8 cellular contexts compared by ENCODE assay signal in the genomic region with DNA sequence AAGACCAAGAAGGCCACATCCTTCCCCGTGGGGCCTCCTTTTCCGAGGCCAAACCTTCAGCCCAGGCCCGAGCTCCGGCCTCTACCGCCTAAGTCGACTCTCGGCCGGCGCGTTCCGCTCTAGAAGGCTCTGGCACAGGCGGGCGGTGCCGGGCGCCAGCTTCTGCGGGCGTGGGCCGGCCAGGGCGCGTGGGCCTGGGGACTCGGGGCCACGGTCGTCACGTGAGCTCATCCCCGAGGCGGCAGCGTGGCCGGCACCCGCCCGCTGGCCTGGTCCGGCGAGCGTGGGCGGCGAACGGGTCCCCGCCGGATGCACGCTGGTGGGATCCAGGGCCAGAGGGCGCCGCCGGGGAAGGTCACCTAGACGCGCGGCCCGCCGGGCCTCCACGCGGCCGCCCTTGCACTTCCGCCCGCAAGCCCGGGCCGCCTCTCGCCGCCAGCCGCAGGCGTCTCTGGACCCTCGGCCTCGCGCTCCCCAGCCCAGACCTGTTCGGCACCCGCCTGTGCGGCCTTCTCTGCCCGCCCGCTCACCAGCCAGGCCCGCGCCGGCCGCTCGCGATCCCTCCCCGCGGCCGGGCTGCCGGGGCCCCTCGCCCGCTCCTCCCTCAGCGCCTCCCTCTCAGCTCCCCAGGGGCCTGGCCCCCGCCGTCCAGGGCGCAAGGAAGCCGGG. TPM values are rescaled to one million over a fixed set of nuclear protein-coding genes. Genes with fewer than 3 reads are reported as not detected.
A peak's percentile ranks its signal among the peaks of the same experiment; 100 is the strongest.
DNase-seq lines count a peak whose midpoint lies in the region; ATAC-seq and TF ChIP-seq lines count a peak whose summit lies in the region.

No MANE protein-coding gene starts in this region.

- WGBS in esophagus squamous epithelium, 2 donors: 0% methylated on average over 3 to 4 of the region's 83 CpGs

- H3K27ac Mint-ChIP-seq in naive B cell: peak overlapping the region; percentile 89 to 98 (median 95)
- H3K27ac Mint-ChIP-seq in stimulated activated naive CD8-positive, alpha-beta T cell treated with anti-CD3 and anti-CD28 coated beads, Interleukin-15, amount 100 ng/mL, for 72 hours: peak overlapping the region; percentile 96 to 99

- peak overlapping the region; percentile 86 to 99 (median 94) for H3K4me3 Mint-ChIP-seq in naive B cell
- peak overlapping the region; percentile 93 to 96 for H3K4me3 Mint-ChIP-seq in stimulated activated naive CD8-positive, alpha-beta T cell treated with anti-CD3 and anti-CD28 coated beads, Interleukin-15, amount 100 ng/mL, for 72 hours

- H3K36me3 Mint-ChIP-seq in naive B cell: no peaks in the 10 kb centered on the region

- no peaks in the 10 kb centered on the region for H3K9me3 Mint-ChIP-seq in naive B cell
- H3K9me3 Mint-ChIP-seq in stimulated activated naive CD8-positive, alpha-beta T cell treated with anti-CD3 and anti-CD28 coated beads, Interleukin-15, amount 100 ng/mL, for 72 hours: no peaks in the 10 kb centered on the region

- TF ChIP-seq POLR2A in esophagus squamous epithelium (IDR thresholded peaks at IDR 0.05): peak in 1 of 4 donors; percentile 34

- H3K4me3 ChIP-seq in GM06990 (replicated peaks; ENCODE audit: low read depth, low read length): peak overlapping the region; percentile 84
- H3K4me3 ChIP-seq in esophagus squamous epithelium: peak overlapping the region; percentile 72 to 100 (median 90)

- peak; percentile 36 for ATAC-seq in GM21737 (IDR thresholded peaks at IDR 0.05; ENCODE audit: unreplicated experiment)
- ATAC-seq in naive B cell (ENCODE audit: low read depth in 2 of 2): peak; percentile 1 to 8
- peak; percentile 29 for ATAC-seq in stimulated activated naive CD8-positive, alpha-beta T cell treated with anti-CD3 and anti-CD28 coated beads, Interleukin-15, amount 100 ng/mL, for 72 hours

- H3K4me1 ChIP-seq in esophagus squamous epithelium: peaks cover 25 to 59% (median 43%) of the 10 kb centered on the region in 3 donors

- no peaks in the 10 kb centered on the region for H3K27me3 Mint-ChIP-seq in naive B cell
- H3K27me3 Mint-ChIP-seq in stimulated activated naive CD8-positive, alpha-beta T cell treated with anti-CD3 and anti-CD28 coated beads, Interleukin-15, amount 100 ng/mL, for 72 hours: no peaks in the 10 kb centered on the region

- no peaks in the 10 kb centered on the region for H3K9me3 ChIP-seq in esophagus squamous epithelium

- H3K36me3 ChIP-seq in GM06990 (ENCODE audit: control insufficient read depth, insufficient read depth, low read length): peaks cover 9% of the 10 kb centered on the region
- peaks cover 0 to 24% (median 0%) of the 10 kb centered on the region in 3 donors for H3K36me3 ChIP-seq in esophagus squamous epithelium

- intact Hi-C loops in esophagus squamous epithelium (cut with DNase I): no loop called here

- peak overlapping the region; percentile 96 to 100 (median 98) for H3K27ac ChIP-seq in esophagus squamous epithelium

- peak; percentile 78 for DNase-seq in GM06990 (ENCODE audit: extremely low read depth, insufficient read length)
- peak; percentile 49 for DNase-seq in LHCN-M2 (ENCODE audit: low read depth)
- DNase-seq in activated T-cell treated with anti-CD3 and anti-CD28 coated beads for 4 hours: peak; percentile 47
- no peak for DNase-seq in esophagus squamous epithelium (lab: John Stamatoyannopoulos, UW)
- DNase-seq in naive B cell: peak; percentile 39
- peak in 1 of 2 donors; percentile 75 for DNase-seq in stimulated activated naive CD8-positive, alpha-beta T cell treated with anti-CD3 and anti-CD28 coated beads, Interleukin-15, amount 100 ng/mL, for 72 hours
- no peak for DNase-seq in GF-D8 (lab: John Stamatoyannopoulos, UW)

- TF ChIP-seq CTCF in GM06990 (IDR thresholded peaks at IDR 0.05; ENCODE audit: insufficient read depth, low read length, poor library complexity, severe bottlenecking): no peak
- TF ChIP-seq CTCF in esophagus squamous epithelium (IDR thresholded peaks at IDR 0.05): peak in 1 of 6 experiments; percentile 11

- H3K27me3 ChIP-seq in GM06990 (replicated peaks; ENCODE audit: control insufficient read depth, insufficient read depth, low read length) (no peaks in the 10 kb centered on the region), esophagus squamous epithelium (no peaks in the 10 kb centered on the region)

- H3K4me1 Mint-ChIP-seq in naive B cell: peaks cover 39 to 50% (median 46%) of the 10 kb centered on the region in 3 donors
- peaks cover 68% of the 10 kb centered on the region for H3K4me1 Mint-ChIP-seq in stimulated activated naive CD8-positive, alpha-beta T cell treated with anti-CD3 and anti-CD28 coated beads, Interleukin-15, amount 100 ng/mL, for 72 hours

RNA-seq across cellular contexts. Expression of gene VDAC1, which starts 0.7 kb away (rescaled TPM):
- 461 and 479 TPM in 2 replicates for total RNA-seq in LHCN-M2 (2014; rRNA removed)
- polyA plus RNA-seq in LHCN-M2 (2012): 303 TPM
- total RNA-seq in esophagus squamous epithelium: 100 to 1,000 TPM; 151 to 220 (median 188) TPM
- 10 to 100 TPM; 76.4 to 88.7 (median 79.2) TPM for polyA plus RNA-seq in naive B cell (ENCODE audit: low read depth in 6 of 6)

RNA-seq across cellular contexts. Expression of gene C5orf15, which starts 35.7 kb away (rescaled TPM):
- total RNA-seq in LHCN-M2 (2014; rRNA removed): 60.3 and 73.4 TPM in 2 replicates
- 30.4 TPM for polyA plus RNA-seq in LHCN-M2 (2012)
- 10 to 100 TPM; 16.5 to 38.0 (median 22.0) TPM for total RNA-seq in esophagus squamous epithelium
- 10 to 100 TPM; 37.2 to 44.3 (median 41.2) TPM for polyA plus RNA-seq in naive B cell (ENCODE audit: low read depth in 6 of 6)

Comparison
In these comparisons a context has a peak if more than half of its experiments do, and no peak if none do; other contexts are left out.
1. DNase-seq: peak in GM06990 (single experiment), LHCN-M2 (single experiment), activated T-cell treated with anti-CD3 and anti-CD28 coated beads for 4 hours (single experiment) and naive B cell (single experiment); none in esophagus squamous epithelium (single experiment) and GF-D8 (single experiment).
2. Peak in every context shown above with its lines, with median percentiles within 50 percentile points of each other: ATAC-seq.